ENCODE assay signal across 28 cellular contexts in the genomic region with DNA sequence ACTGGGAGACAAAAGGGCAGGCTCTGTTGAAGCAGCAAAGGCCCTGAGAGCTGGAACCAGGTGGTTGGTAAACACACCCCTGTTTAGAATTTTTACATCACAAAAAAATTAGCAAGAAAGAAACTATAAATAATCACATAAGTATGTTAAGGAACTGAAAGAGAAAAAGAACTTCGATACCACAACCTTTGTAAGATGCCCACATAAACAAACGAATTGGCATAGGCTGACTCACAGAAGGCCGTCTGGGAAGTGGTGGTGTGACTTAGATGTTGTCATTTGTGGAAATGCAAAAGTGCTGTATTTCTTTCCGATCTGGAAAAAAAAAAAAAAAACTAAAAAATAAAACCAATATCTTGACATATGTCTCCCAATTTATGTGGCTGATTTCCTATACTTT.
A peak's percentile ranks its signal among the peaks of the same experiment; 100 is the strongest.
DNase-seq lines count a peak whose midpoint lies in the region; ATAC-seq and TF ChIP-seq lines count a peak whose summit lies in the region.
"Had no signal": no experiment of that assay in that cellular context is flagged by ENCODE, and none has a peak within 500 bp of the region (broad histone marks: within the 10 kb centered on the region; RNA-seq: fewer than 3 reads in every experiment).

No MANE protein-coding gene starts in this region.

- no peaks in the 10 kb centered on the region for H3K4me1 Mint-ChIP-seq in stimulated activated memory B cell treated with anti-CD40 and anti-IgM and Interleukin-4, amounts not matched to agents 10 μg/mL and 1 μg/mL and 100 μg/mL, for 72 hours
- H3K4me1 Mint-ChIP-seq: activated CD4-positive, alpha-beta T cell treated with anti-CD3 and anti-CD28 coated beads, Interleukin-2, amount 10 ng/mL, durations not matched to agents 24 days and 14 days had no signal

- H3K27me3 ChIP-seq in SJSA1 (replicated peaks), result no peaks in the 10 kb centered on the region
- H3K27me3 ChIP-seq: colonic mucosa, right atrium auricular region had no signal

- no peak overlapping the region for H3K4me3 ChIP-seq in SJSA1
- H3K4me3 ChIP-seq in mucosa of descending colon, result no peak overlapping the region
- H3K4me3 ChIP-seq: colonic mucosa, right atrium auricular region had no signal

- no peaks in the 10 kb centered on the region for H3K36me3 ChIP-seq in SJSA1
- no peaks in the 10 kb centered on the region for H3K36me3 ChIP-seq in mucosa of descending colon (ENCODE audit: low read depth)
- H3K36me3 ChIP-seq: colonic mucosa, right atrium auricular region had no signal

- no peaks in the 10 kb centered on the region for H3K36me3 Mint-ChIP-seq in stimulated activated memory B cell treated with anti-CD40 and anti-IgM and Interleukin-4, amounts not matched to agents 10 μg/mL and 1 μg/mL and 100 μg/mL, for 72 hours
- H3K36me3 Mint-ChIP-seq: natural killer cell treated with Interleukin-12 subunit alpha and Interleukin-12 subunit beta and Interleukin-15 and Interleukin-18, amount 100 ng/mL, for 72 hours had no signal

- H3K27ac Mint-ChIP-seq in stimulated activated memory B cell treated with anti-CD40 and anti-IgM and Interleukin-4, amounts not matched to agents 10 μg/mL and 1 μg/mL and 100 μg/mL, for 72 hours, result no peak overlapping the region
- H3K27ac Mint-ChIP-seq: activated CD4-positive, alpha-beta T cell treated with anti-CD3 and anti-CD28 coated beads, Interleukin-2, amount 10 ng/mL, durations not matched to agents 24 days and 14 days; activated T-helper 1 cell treated with anti-CD3 and anti-CD28 coated beads, Interleukin-12 subunit alpha, Interleukin-12 subunit beta, Interleukin-2, Interleukin-4 antibody, amounts not matched to agents 30 ng/mL and 10 ng/mL and 1 ng/mL, durations not matched to agents 14 hours and 24 hours and 36 hours; effector memory CD8-positive, alpha-beta T cell; natural killer cell treated with Interleukin-12 subunit alpha and Interleukin-12 subunit beta and Interleukin-15 and Interleukin-18, amount 100 ng/mL, for 72 hours had no signal

- peak; percentile 88 for ATAC-seq in GM18868 (IDR thresholded peaks at IDR 0.05; ENCODE audit: unreplicated experiment)
- ATAC-seq in HG03108 (IDR thresholded peaks at IDR 0.05; ENCODE audit: unreplicated experiment), result peak; percentile 61
- peak; percentile 49 for ATAC-seq in stimulated activated memory B cell treated with anti-CD40 and anti-IgM and Interleukin-4, amounts not matched to agents 10 μg/mL and 1 μg/mL and 100 μg/mL, for 72 hours
- ATAC-seq in mucosa of descending colon, result no peak
- ATAC-seq: effector memory CD8-positive, alpha-beta T cell; esophagus mucosa; left ventricle myocardium superior; natural killer cell treated with Interleukin-12 subunit alpha and Interleukin-12 subunit beta and Interleukin-15 and Interleukin-18, amount 100 ng/mL, for 72 hours; stimulated activated naive CD8-positive, alpha-beta T cell treated with anti-CD3 and anti-CD28 coated beads, Interleukin-15, Interleukin-2, amounts not matched to agents 100 U/mL and 50 U/mL, for 24 hours had no signal

- no peaks in the 10 kb centered on the region for H3K9me3 ChIP-seq in SJSA1 (replicated peaks)
- no peaks in the 10 kb centered on the region for H3K9me3 ChIP-seq in mucosa of descending colon
- H3K9me3 ChIP-seq: colonic mucosa, right atrium auricular region, SK-N-SH had no signal

- DNase-seq in SJSA1 (ENCODE audit: low read depth in 1 of 2, low spot score in 2 of 2) (peak; percentile 47 to 49), mucosa of descending colon (no peak)
- no peak for DNase-seq in stimulated activated naive CD4-positive, alpha-beta T cell (lab: John Stamatoyannopoulos, UW)
- DNase-seq in stimulated activated CD4-positive, alpha-beta T cell treated with anti-CD3 and anti-CD28 coated beads, Interleukin-12 subunit alpha, Interleukin-12 subunit beta, amount 100 ng/mL, for 4 hours, result no peak
- DNase-seq: activated CD4-positive, alpha-beta T cell treated with anti-CD3 and anti-CD28 coated beads, Interleukin-2, amount 10 ng/mL, durations not matched to agents 24 days and 14 days; activated naive CD4-positive, alpha-beta T cell treated with anti-CD3 and anti-CD28 coated beads, Interleukin-2, amount 50 U/mL, for 16 hours; C1 segment of cervical spinal cord; colonic mucosa; effector memory CD8-positive, alpha-beta T cell; HCEC 1CT; islet precursor cell; left ventricle myocardium superior; NCI-H1092; NCI-H1930; NCI-H526 treated with DMSO at 0.1 percent for 48 hours; SK-N-SH; stimulated activated CD4-positive, alpha-beta T cell treated with anti-CD3 and anti-CD28 coated beads, Interleukin-4, amount 100 ng/mL, for 24 hours; stimulated activated naive CD8-positive, alpha-beta T cell treated with anti-CD3 and anti-CD28 coated beads, Interleukin-15, Interleukin-2, amounts not matched to agents 100 U/mL and 50 U/mL, for 24 hours; T-helper 2 cell had no signal

- no peak overlapping the region for H3K4me3 Mint-ChIP-seq in stimulated activated memory B cell treated with anti-CD40 and anti-IgM and Interleukin-4, amounts not matched to agents 10 μg/mL and 1 μg/mL and 100 μg/mL, for 72 hours
- H3K4me3 Mint-ChIP-seq: activated CD4-positive, alpha-beta T cell treated with anti-CD3 and anti-CD28 coated beads, Interleukin-2, amount 10 ng/mL, durations not matched to agents 24 days and 14 days; activated T-helper 1 cell treated with anti-CD3 and anti-CD28 coated beads, Interleukin-12 subunit alpha, Interleukin-12 subunit beta, Interleukin-2, Interleukin-4 antibody, amounts not matched to agents 30 ng/mL and 10 ng/mL and 1 ng/mL, durations not matched to agents 14 hours and 24 hours and 36 hours; effector memory CD8-positive, alpha-beta T cell; natural killer cell treated with Interleukin-12 subunit alpha and Interleukin-12 subunit beta and Interleukin-15 and Interleukin-18, amount 100 ng/mL, for 72 hours had no signal

- H3K9me3 Mint-ChIP-seq in stimulated activated memory B cell treated with anti-CD40 and anti-IgM and Interleukin-4, amounts not matched to agents 10 μg/mL and 1 μg/mL and 100 μg/mL, for 72 hours, result peaks cover 3% of the 10 kb centered on the region
- H3K9me3 Mint-ChIP-seq: activated CD4-positive, alpha-beta T cell treated with anti-CD3 and anti-CD28 coated beads, Interleukin-2, amount 10 ng/mL, durations not matched to agents 24 days and 14 days; activated T-helper 1 cell treated with anti-CD3 and anti-CD28 coated beads, Interleukin-12 subunit alpha, Interleukin-12 subunit beta, Interleukin-2, Interleukin-4 antibody, amounts not matched to agents 30 ng/mL and 10 ng/mL and 1 ng/mL, durations not matched to agents 14 hours and 24 hours and 36 hours had no signal

- H3K4me1 ChIP-seq in SJSA1 (replicated peaks) (0 out of 2 replicates have a peak, but pooled peaks cover 6% of the 10 kb centered on the region), mucosa of descending colon (ENCODE audit: low read depth) (no peaks in the 10 kb centered on the region)
- H3K4me1 ChIP-seq: colonic mucosa, parathyroid adenoma, right atrium auricular region had no signal

- no peak for TF ChIP-seq CTCF in mucosa of descending colon (IDR thresholded peaks at IDR 0.05)

- intact Hi-C loops in mucosa of descending colon (cut with DNase I, micrococcal nuclease), result no loop called here

- no peak overlapping the region for H3K27ac ChIP-seq in SJSA1
- H3K27ac ChIP-seq: colonic mucosa, parathyroid adenoma, right atrium auricular region, RWPE1 had no signal

- H3K27me3 Mint-ChIP-seq in stimulated activated memory B cell treated with anti-CD40 and anti-IgM and Interleukin-4, amounts not matched to agents 10 μg/mL and 1 μg/mL and 100 μg/mL, for 72 hours, result no peaks in the 10 kb centered on the region
- H3K27me3 Mint-ChIP-seq: activated CD4-positive, alpha-beta T cell treated with anti-CD3 and anti-CD28 coated beads, Interleukin-2, amount 10 ng/mL, durations not matched to agents 24 days and 14 days; effector memory CD8-positive, alpha-beta T cell; natural killer cell treated with Interleukin-12 subunit alpha and Interleukin-12 subunit beta and Interleukin-15 and Interleukin-18, amount 100 ng/mL, for 72 hours had no signal

Comparison
In these comparisons a context has a peak if more than half of its experiments do, and no peak if none do; other contexts are left out.
1. DNase-seq: peak in SJSA1 (2 of 2); none in stimulated activated naive CD4-positive, alpha-beta T cell (0 of 6), stimulated activated CD4-positive, alpha-beta T cell treated with anti-CD3 and anti-CD28 coated beads, Interleukin-12 subunit alpha, Interleukin-12 subunit beta, amount 100 ng/mL, for 4 hours (single experiment) and mucosa of descending colon (0 of 3).